In genomic region chr1:239432255-239432654, GRCh38 we compare ENCODE assay signal across 30 cellular contexts. TPM values are rescaled to one million over a fixed set of nuclear protein-coding genes. Genes with fewer than 3 reads are reported as not detected.
"Had no signal": no experiment of that assay in that cellular context is flagged by ENCODE, and none has a peak within 500 bp of the region (broad histone marks: within the 10 kb centered on the region; RNA-seq: fewer than 3 reads in every experiment).

No MANE protein-coding gene starts in this region.

- H3K27me3 ChIP-seq: ovary, right lobe of liver, sigmoid colon, spleen, suprapubic skin, testis, tibial artery, transverse colon, upper lobe of right lung, uterus had no signal

- DNase-seq: naive B cell; naive thymus-derived CD8-positive, alpha-beta T cell; nephron progenitor cell; occipital lobe; ovary; posterior cingulate gyrus; psoas muscle; right cardiac atrium; right lobe of liver; sigmoid colon; spleen; stimulated activated CD4-positive, alpha-beta T cell treated with anti-CD3 and anti-CD28 coated beads, Interleukin-12 subunit alpha, Interleukin-12 subunit beta, amount 100 ng/mL, for 4 hours; stimulated activated CD4-positive, alpha-beta T cell treated with anti-CD3 and anti-CD28 coated beads, Interleukin-1b, Interleukin-23, amount 100 ng/mL, for 48 hours; stimulated activated CD4-positive, alpha-beta T cell treated with anti-CD3 and anti-CD28 coated beads, Interleukin-4, amount 100 ng/mL, for 1 hour; stimulated activated CD4-positive, alpha-beta T cell treated with anti-CD3 and anti-CD28 coated beads, Interleukin-4, amount 100 ng/mL, for 4 hours; stimulated activated CD8-positive, alpha-beta memory T cell treated with anti-CD3 and anti-CD28 coated beads, Interleukin-4, amount 100 ng/mL, for 48 hours; stimulated activated naive CD4-positive, alpha-beta T cell; stimulated activated naive CD8-positive, alpha-beta T cell treated with anti-CD3 and anti-CD28 coated beads, Interleukin-15, amount 100 ng/mL, for 72 hours; stimulated activated naive CD8-positive, alpha-beta T cell treated with anti-CD3 and anti-CD28 coated beads, Interleukin-15, Interleukin-2, amounts not matched to agents 100 U/mL and 50 U/mL, for 24 hours; substantia nigra; testis; tibial artery; transverse colon; upper lobe of right lung; uterus had no signal

- ATAC-seq: naive thymus-derived CD8-positive, alpha-beta T cell; natural killer cell treated with Interleukin-12 subunit alpha and Interleukin-12 subunit beta and Interleukin-15 and Interleukin-18, amount 100 ng/mL, for 72 hours; psoas muscle; right cardiac atrium; right lobe of liver; stimulated activated memory B cell treated with anti-CD40 and anti-IgM and Interleukin-4, amounts not matched to agents 10 μg/mL and 1 μg/mL and 100 μg/mL, for 72 hours; stimulated activated naive CD8-positive, alpha-beta T cell treated with anti-CD3 and anti-CD28 coated beads, Interleukin-15, amount 100 ng/mL, for 72 hours; stimulated activated naive CD8-positive, alpha-beta T cell treated with anti-CD3 and anti-CD28 coated beads, Interleukin-15, Interleukin-2, amounts not matched to agents 100 U/mL and 50 U/mL, for 24 hours; upper lobe of right lung had no signal

- H3K9ac ChIP-seq: parathyroid adenoma had no signal

- H3K4me1 ChIP-seq: parathyroid adenoma, psoas muscle, right lobe of liver, spleen, suprapubic skin, testis, tibial artery, transverse colon, upper lobe of right lung, uterus had no signal

- H3K4me3 ChIP-seq: ovary, psoas muscle, right lobe of liver, sigmoid colon, smooth muscle cell, spleen, suprapubic skin, testis, tibial artery, transverse colon, upper lobe of right lung, uterus had no signal

- H3K9me3 ChIP-seq: ovary, psoas muscle, right lobe of liver, sigmoid colon, spleen, suprapubic skin, testis, tibial artery, transverse colon, upper lobe of right lung, uterus had no signal

- H3K27ac ChIP-seq: ovary, parathyroid adenoma, psoas muscle, right lobe of liver, spleen, suprapubic skin, testis, tibial artery, transverse colon, upper lobe of right lung, uterus had no signal

- H3K79me2 ChIP-seq: parathyroid adenoma had no signal

- H2AFZ ChIP-seq: parathyroid adenoma had no signal

- H3K36me3 ChIP-seq: ovary, right lobe of liver, spleen, suprapubic skin, tibial artery, transverse colon, upper lobe of right lung, uterus had no signal

- H3K4me2 ChIP-seq: smooth muscle cell had no signal

RNA-seq across cellular contexts. Expression of gene CHRM3, which starts 45.9 kb away (rescaled TPM):
- total RNA-seq: natural killer cell treated with Interleukin-12 subunit alpha and Interleukin-12 subunit beta and Interleukin-15 and Interleukin-18, amount 100 ng/mL, for 72 hours had no signal
